Comparison of ENCODE assay signal across 24 cellular contexts in the genomic region with DNA sequence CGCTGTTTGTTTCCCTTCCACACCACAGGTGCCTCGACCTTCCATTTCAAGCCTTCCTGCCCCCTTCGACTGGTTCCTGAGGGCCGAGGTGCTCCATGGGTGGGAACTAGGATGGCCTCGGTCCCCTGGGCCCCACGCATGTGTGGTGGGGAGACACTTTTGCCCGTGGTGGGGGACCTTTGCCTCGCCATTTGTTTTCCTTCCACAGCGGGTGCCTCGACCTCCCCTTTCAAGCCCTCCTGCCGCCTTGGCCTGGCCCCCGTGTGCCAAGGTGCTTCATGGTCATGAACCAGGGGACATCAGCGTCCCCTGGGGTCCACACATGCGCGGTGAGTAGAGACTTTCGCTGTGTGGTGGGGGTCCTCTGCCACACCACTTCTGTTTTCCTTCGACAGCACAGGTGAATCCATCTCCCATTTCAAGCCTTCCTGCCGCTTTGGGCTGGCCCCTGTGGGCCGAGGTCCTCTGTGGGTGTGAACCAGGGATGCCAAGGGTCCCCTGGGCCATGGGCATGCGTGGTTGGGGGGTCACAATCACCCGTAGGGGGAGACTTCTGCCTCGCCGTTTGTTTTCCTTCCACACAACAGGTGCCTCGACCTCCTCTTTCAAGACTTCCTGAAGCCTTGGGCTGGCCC.
"Had no signal": no experiment of that assay in that cellular context is flagged by ENCODE, and none has a peak within 500 bp of the region (broad histone marks: within the 10 kb centered on the region; RNA-seq: fewer than 3 reads in every experiment).

No MANE protein-coding gene starts in this region.

- H3K36me3 ChIP-seq: neural progenitor cell, neutrophil, pancreas, right lobe of liver, sigmoid colon, stomach, thoracic aorta, thyroid gland, tibial nerve, upper lobe of left lung, vagina had no signal

- H3K9me3 ChIP-seq: pancreas, psoas muscle, right lobe of liver, thoracic aorta, thyroid gland had no signal

- DNase-seq: naive thymus-derived CD4-positive, alpha-beta T cell; natural killer cell; nucleus accumbens; psoas muscle; right lobe of liver; sigmoid colon; small intestine; stimulated activated CD4-positive, alpha-beta T cell treated with anti-CD3 and anti-CD28 coated beads, Interleukin-15, amount 100 ng/mL, for 24 hours; stimulated activated CD4-positive, alpha-beta T cell treated with anti-CD3 and anti-CD28 coated beads, Interleukin-2, amount 100 ng/mL, for 24 hours; stimulated activated CD4-positive, alpha-beta T cell treated with anti-CD3 and anti-CD28 coated beads, Interleukin-2, amount 100 ng/mL, for 48 hours; stimulated activated CD4-positive, alpha-beta T cell treated with anti-CD3 and anti-CD28 coated beads, Interleukin-4, amount 100 ng/mL, for 24 hours; stimulated activated naive B cell treated with anti-CD40 and anti-IgM and Interleukin-4, amounts not matched to agents 10 μg/mL and 1 μg/mL and 100 μg/mL, for 72 hours; stimulated activated naive CD4-positive, alpha-beta T cell treated with Interleukin-2 at 50 U/mL for 16 hours; stomach; thyroid gland; trophoblast cell had no signal

- H3K27ac ChIP-seq: neural progenitor cell, neutrophil, pancreas, psoas muscle, right lobe of liver, sigmoid colon, stomach, thoracic aorta, thyroid gland, tibial nerve, upper lobe of left lung, vagina had no signal

- H3K4me1 ChIP-seq: neural progenitor cell, pancreas, psoas muscle, right lobe of liver, sigmoid colon, stomach, thyroid gland, tibial nerve, upper lobe of left lung, vagina had no signal

- H3K4me3 ChIP-seq: neural progenitor cell, pancreas, psoas muscle, right lobe of liver, sigmoid colon, stomach, thoracic aorta, thyroid gland, tibial nerve, upper lobe of left lung, vagina had no signal

- ATAC-seq: naive thymus-derived CD4-positive, alpha-beta T cell; natural killer cell; pancreas; psoas muscle; right lobe of liver; stimulated activated effector memory CD8-positive, alpha-beta T cell treated with anti-CD3 and anti-CD28 coated beads, Interleukin-12 subunit alpha, Interleukin-12 subunit beta, amount 100 ng/mL, for 72 hours; stimulated activated naive B cell treated with anti-CD40 and anti-IgM and Interleukin-4, amounts not matched to agents 10 μg/mL and 1 μg/mL and 100 μg/mL, for 72 hours had no signal

- H3K27me3 ChIP-seq: neural progenitor cell, neutrophil, pancreas, right lobe of liver, thyroid gland, tibial nerve, vagina had no signal
